In the genomic region with DNA sequence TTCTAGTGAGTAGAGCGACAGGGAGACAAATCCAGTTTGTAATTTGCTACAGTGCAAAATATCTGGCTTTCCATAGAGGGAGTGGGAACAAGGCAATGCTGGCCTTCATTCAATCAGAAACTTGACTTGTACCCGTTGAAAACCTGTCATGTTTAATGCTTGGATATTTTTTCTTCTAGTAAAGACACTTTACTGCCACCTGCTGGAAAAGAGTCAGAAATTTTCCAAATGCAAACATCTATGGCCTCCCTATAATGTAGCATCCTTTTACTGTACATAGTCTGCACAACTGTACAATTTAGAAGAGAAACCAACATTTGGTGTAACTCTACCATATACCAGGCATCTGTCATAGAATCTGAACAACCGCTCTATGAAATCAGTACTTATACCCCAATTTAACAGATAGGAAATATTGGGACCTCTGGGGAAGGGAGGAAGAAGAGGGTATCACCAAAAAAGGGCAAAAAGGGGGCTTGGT, we compare ENCODE assay signal across 9 cellular contexts. TPM values are rescaled to one million over a fixed set of nuclear protein-coding genes. Genes with fewer than 3 reads are reported as not detected.
A peak's percentile ranks its signal among the peaks of the same experiment; 100 is the strongest.
DNase-seq lines count a peak whose midpoint lies in the region; ATAC-seq, FAIRE-seq and TF ChIP-seq lines count a peak whose summit lies in the region.
"Had no signal": no experiment of that assay in that cellular context is flagged by ENCODE, and none has a peak within 500 bp of the region (broad histone marks: within the 10 kb centered on the region; RNA-seq: fewer than 3 reads in every experiment).

No MANE protein-coding gene starts in this region.

- TF ChIP-seq EP300 in stomach (IDR thresholded peaks at IDR 0.05): no peak

- WGBS in stomach, 5 donors: 44 to 54% (median 52%) methylated on average over 3 of the region's 3 CpGs

- no peak for TF ChIP-seq POLR2A in stomach (IDR thresholded peaks at IDR 0.05)

- intact Hi-C loops in kidney (cut with DNase I) (loop anchor here (5.0 kb wide), 1 partner anchor 122 kb away; no protein-coding TSS in a partner anchor), stomach (cut with DNase I; ENCODE audit: low total_unique reads) (loop anchor here (5.0 kb wide), 1 partner anchor 122 kb away; no protein-coding TSS in a partner anchor)

- no peaks in the 10 kb centered on the region for H3K9me3 Mint-ChIP-seq in activated CD4-positive, alpha-beta T cell treated with anti-CD3 and anti-CD28 coated beads, Interleukin-2, amount 10 ng/mL, durations not matched to agents 7 days and 5 days
- H3K9me3 Mint-ChIP-seq: dendritic cell treated with granulocyte-macrophage colony-stimulating factor and Interleukin-4, amounts not matched to agents 40 ng/mL and 50 ng/mL, for 4 days had no signal

- in situ Hi-C loops in brain microvascular endothelial cell (cut with HindIII; ENCODE audit: low pct_ligation_motif_present, low sequenced_read_pairs): no loop called here

- H3K4me1 ChIP-seq in kidney (ENCODE audit: control insufficient read depth in 1 of 2, insufficient read depth in 1 of 2, low read depth in 1 of 2, low read length in 2 of 2) (no peaks in the 10 kb centered on the region), stomach (peaks cover 0 to 11% (median 0%) of the 10 kb centered on the region in 4 donors)

- FAIRE-seq in kidney (lab: Jason Lieb, UNC): no peak

- H3K9ac ChIP-seq in kidney (ENCODE audit: low read length in 2 of 2): no peak overlapping the region

- H3K36me3 ChIP-seq in brain microvascular endothelial cell (replicated peaks) (peaks cover 32% of the 10 kb centered on the region), kidney (ENCODE audit: control insufficient read depth in 1 of 2, insufficient read depth in 2 of 2, low read length in 2 of 2) (peaks cover 20 to 23% of the 10 kb centered on the region in 2 donors), stomach (peaks cover 19 to 72% (median 50%) of the 10 kb centered on the region in 4 donors)

- CTCF ChIA-PET in activated CD4-positive, alpha-beta T cell treated with anti-CD3 and anti-CD28 coated beads, Interleukin-2, amount 10 ng/mL, durations not matched to agents 7 days and 5 days (lab: Charles Lee): interaction anchor here (1.1 to 2.2 kb wide), 6 partner anchors 12 to 148 kb away, joined by 3 to 18 read pairs (median 4); a partner anchor contains a TSS

- POLR2A ChIA-PET in activated CD4-positive, alpha-beta T cell treated with anti-CD3 and anti-CD28 coated beads, Interleukin-2, amount 10 ng/mL, durations not matched to agents 7 days and 5 days (lab: Charles Lee): no interaction called here

- no peaks in the 10 kb centered on the region for H3K27me3 Mint-ChIP-seq in activated CD4-positive, alpha-beta T cell treated with anti-CD3 and anti-CD28 coated beads, Interleukin-2, amount 10 ng/mL, durations not matched to agents 7 days and 5 days
- H3K27me3 Mint-ChIP-seq: dendritic cell treated with granulocyte-macrophage colony-stimulating factor and Interleukin-4, amounts not matched to agents 40 ng/mL and 50 ng/mL, for 4 days had no signal

- H3K27ac ChIP-seq in brain microvascular endothelial cell (no peak overlapping the region), kidney (ENCODE audit: low read depth in 2 of 2, low read length in 2 of 2) (no peak overlapping the region), stomach (no peak overlapping the region)

- no peaks in the 10 kb centered on the region for H3K9me3 ChIP-seq in kidney (ENCODE audit: control insufficient read depth in 1 of 2, low read length in 2 of 2)
- H3K9me3 ChIP-seq in stomach: no peaks in the 10 kb centered on the region

- TF ChIP-seq CTCF in brain microvascular endothelial cell (IDR thresholded peaks at IDR 0.05; ENCODE audit: low read depth, low read length, missing control alignments) (no peak), kidney (IDR thresholded peaks at IDR 0.05; ENCODE audit: borderline replicate concordance, extremely low read depth, insufficient read depth) (peak; percentile 58), stomach (IDR thresholded peaks at IDR 0.05) (peak in 5 of 7 experiments; percentile 19 to 59 (median 43))

- no peaks in the 10 kb centered on the region for H3K27me3 ChIP-seq in brain microvascular endothelial cell (replicated peaks)
- H3K27me3 ChIP-seq in stomach: no peaks in the 10 kb centered on the region

- peak; percentile 72 for DNase-seq in activated CD4-positive, alpha-beta T cell treated with anti-CD3 and anti-CD28 coated beads, Interleukin-2, amount 10 ng/mL, durations not matched to agents 7 days and 5 days
- no peak for DNase-seq in activated CD4-positive, alpha-beta T cell treated with anti-CD3 and anti-CD28 coated beads, Interleukin-2, amount 50 U/mL, for 4 hours
- peak; percentile 73 for DNase-seq in Jurkat, Clone E6-1 (ENCODE audit: low read depth, low spot score)
- DNase-seq in NOMO-1 treated with DMSO at 0.1 percent for 48 hours (lab: John Stamatoyannopoulos, UW; ENCODE audit: unreplicated experiment): peak; percentile 52
- DNase-seq in brain microvascular endothelial cell: peak; percentile 63
- no peak for DNase-seq in kidney
- DNase-seq in stomach: no peak

- H3K27ac Mint-ChIP-seq in activated CD4-positive, alpha-beta T cell treated with anti-CD3 and anti-CD28 coated beads, Interleukin-2, amount 10 ng/mL, durations not matched to agents 7 days and 5 days: peak overlapping the region; percentile 15
- H3K27ac Mint-ChIP-seq: dendritic cell treated with granulocyte-macrophage colony-stimulating factor and Interleukin-4, amounts not matched to agents 40 ng/mL and 50 ng/mL, for 4 days had no signal

- H3K36me3 Mint-ChIP-seq in activated CD4-positive, alpha-beta T cell treated with anti-CD3 and anti-CD28 coated beads, Interleukin-2, amount 10 ng/mL, durations not matched to agents 7 days and 5 days (ENCODE audit: low read depth): peaks cover 50% of the 10 kb centered on the region

- ATAC-seq in HG02970 (IDR thresholded peaks at IDR 0.05; ENCODE audit: low FRiP score, unreplicated experiment): no peak

- H3K4me3 ChIP-seq in Jurkat, Clone E6-1 (ENCODE audit: low read length): no peak overlapping the region
- H3K4me3 ChIP-seq in brain microvascular endothelial cell (ENCODE audit: low read depth, low read length): no peak overlapping the region
- H3K4me3 ChIP-seq in kidney (ENCODE audit: low read length in 2 of 2): no peak overlapping the region
- H3K4me3 ChIP-seq in stomach: no peak overlapping the region

- no peak overlapping the region for H3K4me3 Mint-ChIP-seq in activated CD4-positive, alpha-beta T cell treated with anti-CD3 and anti-CD28 coated beads, Interleukin-2, amount 10 ng/mL, durations not matched to agents 7 days and 5 days
- H3K4me3 Mint-ChIP-seq: dendritic cell treated with granulocyte-macrophage colony-stimulating factor and Interleukin-4, amounts not matched to agents 40 ng/mL and 50 ng/mL, for 4 days had no signal

- peaks cover 40% of the 10 kb centered on the region for H3K4me1 Mint-ChIP-seq in activated CD4-positive, alpha-beta T cell treated with anti-CD3 and anti-CD28 coated beads, Interleukin-2, amount 10 ng/mL, durations not matched to agents 7 days and 5 days

RNA-seq across cellular contexts. Expression of a gene that starts 16.7 kb away (rescaled TPM):
- total RNA-seq in activated CD4-positive, alpha-beta T cell treated with anti-CD3 and anti-CD28 coated beads, Interleukin-2, amount 10 ng/mL, durations not matched to agents 7 days and 5 days: 10 to 100 TPM; 29.3 to 31.6 TPM
- polyA plus RNA-seq in Jurkat, Clone E6-1 (2012; ENCODE audit: insufficient read depth, insufficient read length): 18.2 TPM
- total RNA-seq in kidney (26.2 TPM), stomach (10 to 100 TPM in 4 of 5 donors, 1 to 10 TPM in 1; 7.5 to 43.3 (median 25.9) TPM)
- polyA plus RNA-seq in kidney (ENCODE audit: insufficient read depth, low read depth, low replicate concordance) (19.5 TPM), stomach (10 to 100 TPM; 14.4 to 24.4 (median 18.9) TPM)

Comparison
In these comparisons a context has a peak if more than half of its experiments do, and no peak if none do; other contexts are left out.
1. DNase-seq: peak in activated CD4-positive, alpha-beta T cell treated with anti-CD3 and anti-CD28 coated beads, Interleukin-2, amount 10 ng/mL, durations not matched to agents 7 days and 5 days (single experiment), Jurkat, Clone E6-1 (single experiment), NOMO-1 treated with DMSO at 0.1 percent for 48 hours (single experiment) and brain microvascular endothelial cell (single experiment); none in activated CD4-positive, alpha-beta T cell treated with anti-CD3 and anti-CD28 coated beads, Interleukin-2, amount 50 U/mL, for 4 hours (0 of 2), kidney (single experiment) and stomach (single experiment).